In the genomic region with DNA sequence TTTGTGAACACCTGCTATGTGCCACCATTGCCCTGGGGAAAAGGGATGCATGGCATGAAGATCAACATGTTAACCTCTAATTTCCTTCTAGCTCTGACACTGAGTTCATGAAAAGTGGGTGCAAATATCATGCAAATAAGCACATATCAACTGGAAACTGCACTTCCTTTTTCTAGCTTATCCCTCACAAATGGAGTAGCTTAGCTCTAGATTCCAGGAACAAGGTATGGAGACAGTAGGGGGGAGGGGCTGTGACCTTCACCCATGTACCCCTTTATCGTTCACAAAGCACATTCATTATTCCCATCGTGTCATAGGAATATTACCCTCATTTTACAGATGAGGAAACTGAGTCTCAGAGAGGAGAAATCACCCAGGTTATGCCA, we compare ENCODE assay signal across 16 cellular contexts.
"Had no signal": no experiment of that assay in that cellular context is flagged by ENCODE, and none has a peak within 500 bp of the region (broad histone marks: within the 10 kb centered on the region; RNA-seq: fewer than 3 reads in every experiment).

No MANE protein-coding gene starts in this region.

- H3K27ac ChIP-seq: cardiac muscle cell, colonic mucosa, epithelial cell of prostate, tibial artery, VCaP had no signal

- ATAC-seq: activated T-cell treated with anti-CD3 and anti-CD28 coated beads, Interleukin-2, amount 50 U/mL, for 72 hours had no signal

- H3K9me3 Mint-ChIP-seq: activated CD4-positive, alpha-beta memory T cell treated with anti-CD3 and anti-CD28 coated beads, Interleukin-2, amount 10 ng/mL, durations not matched to agents 7 days and 5 days; activated T-cell treated with anti-CD3 and anti-CD28 coated beads, Interleukin-2, amount 50 U/mL, for 72 hours had no signal

- H3K9me3 ChIP-seq: colonic mucosa, tibial artery had no signal

- H3K4me3 ChIP-seq: cardiac muscle cell, colonic mucosa, lung, skin epidermis, tibial artery had no signal

- H3K4me3 Mint-ChIP-seq: activated CD4-positive, alpha-beta T cell treated with anti-CD3 and anti-CD28 coated beads for 36 hours had no signal

- H3K27me3 ChIP-seq: tibial artery had no signal

- DNase-seq: activated CD8-positive, alpha-beta memory T cell treated with anti-CD3 and anti-CD28 coated beads, Interleukin-2, amount 50 U/mL, for 4 hours; colonic mucosa; effector memory CD4-positive, alpha-beta T cell; hippocampal formation; kidney glomerular epithelial cell; midbrain; retina had no signal

- H3K36me3 ChIP-seq: cardiac muscle cell, colonic mucosa, tibial artery had no signal

- H3K4me1 ChIP-seq: colonic mucosa had no signal

- H3K27ac Mint-ChIP-seq: activated CD4-positive, alpha-beta memory T cell treated with anti-CD3 and anti-CD28 coated beads, Interleukin-2, amount 10 ng/mL, durations not matched to agents 7 days and 5 days; activated CD4-positive, alpha-beta T cell treated with anti-CD3 and anti-CD28 coated beads for 36 hours; activated T-cell treated with anti-CD3 and anti-CD28 coated beads, Interleukin-2, amount 50 U/mL, for 72 hours had no signal
